ENCODE assay signal across 19 cellular contexts in genomic region chr6:133301739-133302138, GRCh38.
"Had no signal": no experiment of that assay in that cellular context is flagged by ENCODE, and none has a peak within 500 bp of the region (broad histone marks: within the 10 kb centered on the region; RNA-seq: fewer than 3 reads in every experiment).

No MANE protein-coding gene starts in this region.

- H3K4me1 ChIP-seq: gastroesophageal sphincter, lower lobe of right lung, pancreas, testis, transverse colon had no signal

- H3K27ac ChIP-seq: gastroesophageal sphincter, left ventricle myocardium inferior, lower lobe of right lung, pancreas, testis, transverse colon had no signal

- H3K4me1 Mint-ChIP-seq: memory B cell; stimulated activated memory B cell treated with anti-CD40 and anti-IgM and Interleukin-4, amounts not matched to agents 10 μg/mL and 1 μg/mL and 100 μg/mL, for 72 hours; stimulated activated naive CD8-positive, alpha-beta T cell treated with anti-CD3 and anti-CD28 coated beads, Interleukin-15, amount 100 ng/mL, for 72 hours had no signal

- H3K36me3 ChIP-seq: gastroesophageal sphincter, left ventricle myocardium inferior, lower lobe of right lung, pancreas, transverse colon had no signal

- H3K36me3 Mint-ChIP-seq: memory B cell; natural killer cell treated with Interleukin-12 subunit alpha and Interleukin-12 subunit beta and Interleukin-15 and Interleukin-18, amount 100 ng/mL, for 72 hours; stimulated activated memory B cell treated with anti-CD40 and anti-IgM and Interleukin-4, amounts not matched to agents 10 μg/mL and 1 μg/mL and 100 μg/mL, for 72 hours had no signal

- H3K4me3 Mint-ChIP-seq: memory B cell; natural killer cell treated with Interleukin-12 subunit alpha and Interleukin-12 subunit beta and Interleukin-15 and Interleukin-18, amount 100 ng/mL, for 72 hours; stimulated activated memory B cell treated with anti-CD40 and anti-IgM and Interleukin-4, amounts not matched to agents 10 μg/mL and 1 μg/mL and 100 μg/mL, for 72 hours; stimulated activated naive CD8-positive, alpha-beta T cell treated with anti-CD3 and anti-CD28 coated beads, Interleukin-15, amount 100 ng/mL, for 72 hours had no signal

- H3K9me3 Mint-ChIP-seq: memory B cell; stimulated activated memory B cell treated with anti-CD40 and anti-IgM and Interleukin-4, amounts not matched to agents 10 μg/mL and 1 μg/mL and 100 μg/mL, for 72 hours; stimulated activated naive CD8-positive, alpha-beta T cell treated with anti-CD3 and anti-CD28 coated beads, Interleukin-15, amount 100 ng/mL, for 72 hours had no signal

- H3K27me3 Mint-ChIP-seq: memory B cell; natural killer cell treated with Interleukin-12 subunit alpha and Interleukin-12 subunit beta and Interleukin-15 and Interleukin-18, amount 100 ng/mL, for 72 hours; progenitor cell of endocrine pancreas; stimulated activated memory B cell treated with anti-CD40 and anti-IgM and Interleukin-4, amounts not matched to agents 10 μg/mL and 1 μg/mL and 100 μg/mL, for 72 hours; stimulated activated naive CD8-positive, alpha-beta T cell treated with anti-CD3 and anti-CD28 coated beads, Interleukin-15, amount 100 ng/mL, for 72 hours had no signal

- H3K27ac Mint-ChIP-seq: memory B cell; natural killer cell treated with Interleukin-12 subunit alpha and Interleukin-12 subunit beta and Interleukin-15 and Interleukin-18, amount 100 ng/mL, for 72 hours; progenitor cell of endocrine pancreas; stimulated activated memory B cell treated with anti-CD40 and anti-IgM and Interleukin-4, amounts not matched to agents 10 μg/mL and 1 μg/mL and 100 μg/mL, for 72 hours; stimulated activated naive CD8-positive, alpha-beta T cell treated with anti-CD3 and anti-CD28 coated beads, Interleukin-15, amount 100 ng/mL, for 72 hours had no signal

- H3K4me3 ChIP-seq: gastroesophageal sphincter, left ventricle myocardium inferior, lower lobe of right lung, pancreas, testis, transverse colon had no signal

- ATAC-seq: esophagus mucosa; gastroesophageal sphincter; lower lobe of right lung; natural killer cell treated with Interleukin-12 subunit alpha and Interleukin-12 subunit beta and Interleukin-15 and Interleukin-18, amount 100 ng/mL, for 72 hours; pancreas; right cardiac atrium; stimulated activated memory B cell treated with anti-CD40 and anti-IgM and Interleukin-4, amounts not matched to agents 10 μg/mL and 1 μg/mL and 100 μg/mL, for 72 hours; stimulated activated naive CD8-positive, alpha-beta T cell treated with anti-CD3 and anti-CD28 coated beads, Interleukin-15, amount 100 ng/mL, for 72 hours had no signal

- H3K27me3 ChIP-seq: gastroesophageal sphincter, pancreas, testis, transverse colon had no signal

- H3K9me3 ChIP-seq: gastroesophageal sphincter, left ventricle myocardium inferior, lower lobe of right lung, pancreas, testis, transverse colon had no signal

- DNase-seq: effector memory CD4-positive, alpha-beta T cell; foreskin fibroblast; glutamatergic neuron; left ventricle myocardium inferior; lower lobe of right lung; midbrain; occipital lobe; pancreas; right cardiac atrium; stimulated activated CD4-positive, alpha-beta T cell treated with anti-CD3 and anti-CD28 coated beads, Interleukin-4, amount 100 ng/mL, for 24 hours; stimulated activated naive CD8-positive, alpha-beta T cell treated with anti-CD3 and anti-CD28 coated beads, Interleukin-15, amount 100 ng/mL, for 72 hours; testis; transverse colon had no signal
